Comparison of ENCODE assay signal across 1 cellular context in the genomic region with DNA sequence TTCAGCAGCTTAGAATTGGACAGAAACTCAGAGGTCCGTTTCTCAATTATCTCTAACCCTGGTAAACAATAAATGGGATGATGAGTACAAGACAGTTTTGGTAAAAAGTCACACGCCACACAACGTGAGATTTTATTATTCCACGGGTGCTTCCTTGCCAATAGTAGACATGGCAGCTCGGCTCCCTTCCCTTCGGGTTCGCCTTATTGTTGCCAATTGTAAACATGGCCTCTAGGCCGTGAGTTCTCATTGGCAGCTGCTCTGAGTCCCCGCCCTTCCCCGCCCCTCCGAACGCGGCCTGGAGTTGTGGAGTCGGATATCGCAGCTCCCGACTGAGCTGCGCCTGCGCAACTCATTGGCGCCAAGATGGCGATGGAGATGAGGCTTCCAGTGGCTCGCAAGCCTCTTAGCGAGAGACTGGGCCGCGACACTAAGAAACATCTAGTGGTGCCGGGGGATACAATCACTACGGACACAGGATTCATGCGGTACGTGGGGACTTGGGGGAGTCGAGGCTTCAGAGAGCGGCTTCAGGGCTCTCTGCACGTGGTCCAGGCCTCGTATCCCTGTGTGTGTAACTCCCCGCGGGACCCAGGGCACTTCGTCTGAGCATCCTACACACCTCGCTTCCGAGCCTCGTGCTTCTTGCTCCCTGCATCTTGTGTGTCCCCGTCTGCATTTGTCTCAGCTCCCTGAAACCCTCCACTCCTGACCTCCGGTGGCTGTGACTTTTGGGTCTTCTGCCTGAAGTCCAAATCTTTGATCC.
TF ChIP-seq lines count a peak whose summit lies in the region.

A gene with protein sequence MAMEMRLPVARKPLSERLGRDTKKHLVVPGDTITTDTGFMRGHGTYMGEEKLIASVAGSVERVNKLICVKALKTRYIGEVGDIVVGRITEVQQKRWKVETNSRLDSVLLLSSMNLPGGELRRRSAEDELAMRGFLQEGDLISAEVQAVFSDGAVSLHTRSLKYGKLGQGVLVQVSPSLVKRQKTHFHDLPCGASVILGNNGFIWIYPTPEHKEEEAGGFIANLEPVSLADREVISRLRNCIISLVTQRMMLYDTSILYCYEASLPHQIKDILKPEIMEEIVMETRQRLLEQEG (plus strand): TSS at position 355 of the 766 bp plus-strand sequence. CDS start 12 bp downstream, at position 367.

TF ChIP-seq in H1, 55 proteins besides CTCF, POLR2A, EP300 and RAD21:
- TF ChIP-seq KDM5A (IDR thresholded peaks at IDR 0.05; ENCODE audit: low read length) (peak; percentile 82), SIX5 (IDR thresholded peaks at IDR 0.05; ENCODE audit: low read depth, low read length) (peak; percentile 47), SIN3A (conservative IDR thresholded peaks at IDR 0.05 in 1 of 2, IDR thresholded peaks at IDR 0.05 in 1 of 2; ENCODE audit: low read depth in 1 of 2, low read length in 2 of 2) (no peak; a peak in 1 of 4 replicates), PHF8 (conservative IDR thresholded peaks at IDR 0.05; ENCODE audit: low read depth, low read length) (peak; percentile 93), TAF7 (optimal IDR thresholded peaks at IDR 0.05; ENCODE audit: borderline replicate concordance, low read depth, low read length) (peak; percentile 89), POLR2AphosphoS5 (IDR thresholded peaks at IDR 0.05; ENCODE audit: low read depth, low read length) (peak; percentile 93), SP4 (IDR thresholded peaks at IDR 0.05; ENCODE audit: low read length) (peak; percentile 64; the same call in 1 of the 2 replicates), TAF1 (IDR thresholded peaks at IDR 0.05; ENCODE audit: low read depth, low read length) (peak; percentile 97), KDM4A (IDR thresholded peaks at IDR 0.05; ENCODE audit: low read depth, low read length, severe bottlenecking) (no peak), CREB1 (IDR thresholded peaks at IDR 0.05) (peak; percentile 5; the same call in 1 of the 2 replicates), KDM1A (IDR thresholded peaks at IDR 0.05; ENCODE audit: borderline replicate concordance, low read length) (no peak), YY1 (IDR thresholded peaks at IDR 0.05; ENCODE audit: low read depth, low read length) (peak; percentile 100), ASH2L (IDR thresholded peaks at IDR 0.05; ENCODE audit: low read length) (peak; percentile 24), NRF1 (IDR thresholded peaks at IDR 0.05; ENCODE audit: low read depth, low read length) (peak; percentile 95), SAP30 (IDR thresholded peaks at IDR 0.05; ENCODE audit: insufficient read depth, insufficient replicate concordance, low read length) (peak; percentile 39), TBP (IDR thresholded peaks at IDR 0.05; ENCODE audit: low read depth, low read length) (peak; percentile 93), BACH1 (IDR thresholded peaks at IDR 0.05; ENCODE audit: low read length) (no peak; the same call in 1 of the 2 replicates), RBBP5 (IDR thresholded peaks at IDR 0.05; ENCODE audit: borderline replicate concordance, low read depth, low read length) (peak; percentile 79)
- TF ChIP-seq, protein P1, sequence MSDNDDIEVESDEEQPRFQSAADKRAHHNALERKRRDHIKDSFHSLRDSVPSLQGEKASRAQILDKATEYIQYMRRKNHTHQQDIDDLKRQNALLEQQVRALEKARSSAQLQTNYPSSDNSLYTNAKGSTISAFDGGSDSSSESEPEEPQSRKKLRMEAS (IDR thresholded peaks at IDR 0.05), result peak; percentile 93
- TF ChIP-seq, protein P2, sequence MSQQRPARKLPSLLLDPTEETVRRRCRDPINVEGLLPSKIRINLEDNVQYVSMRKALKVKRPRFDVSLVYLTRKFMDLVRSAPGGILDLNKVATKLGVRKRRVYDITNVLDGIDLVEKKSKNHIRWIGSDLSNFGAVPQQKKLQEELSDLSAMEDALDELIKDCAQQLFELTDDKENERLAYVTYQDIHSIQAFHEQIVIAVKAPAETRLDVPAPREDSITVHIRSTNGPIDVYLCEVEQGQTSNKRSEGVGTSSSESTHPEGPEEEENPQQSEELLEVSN (IDR thresholded peaks at IDR 0.05), result peak; percentile 55
